18 cellular contexts compared by ENCODE assay signal in the genomic region with DNA sequence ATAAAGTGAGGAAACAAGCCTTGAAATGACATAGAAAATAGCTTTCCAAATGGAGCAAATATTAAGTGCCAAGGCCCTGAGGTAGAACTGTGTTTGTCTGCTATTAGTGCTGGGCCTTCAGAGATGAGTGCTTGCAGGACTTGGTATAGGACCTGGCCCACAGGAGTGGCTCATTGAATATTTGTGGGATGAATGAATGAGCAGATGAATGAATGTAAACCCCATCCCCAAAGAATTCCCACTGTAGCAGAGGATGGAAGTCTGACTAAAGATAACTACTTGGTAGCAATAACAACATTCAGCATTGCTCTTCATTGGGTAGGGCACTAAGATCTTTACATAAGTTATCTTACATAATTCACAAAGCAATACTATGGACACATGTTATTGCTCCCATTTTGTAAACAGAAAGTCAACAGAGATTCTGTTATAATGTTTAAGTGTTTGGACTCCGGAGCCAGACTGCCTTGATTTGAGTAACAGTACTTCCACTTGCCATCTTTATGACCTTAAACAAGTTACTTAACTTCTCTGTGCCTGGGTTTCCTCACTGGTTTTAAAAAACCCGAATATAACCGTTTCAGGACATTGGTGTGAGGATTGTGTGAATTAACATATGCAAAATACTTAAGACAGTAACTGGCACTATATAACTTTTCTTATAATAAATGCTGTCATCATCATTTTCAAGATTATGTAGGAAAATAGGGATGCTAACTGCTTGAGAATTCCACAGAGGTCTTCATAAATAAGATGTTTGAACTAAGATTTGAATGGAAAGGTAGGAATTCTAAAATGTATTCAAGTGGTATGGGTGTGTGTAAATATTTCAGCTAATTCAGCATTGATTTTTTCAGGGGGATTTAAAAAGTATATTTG.
"Had no signal": no experiment of that assay in that cellular context is flagged by ENCODE, and none has a peak within 500 bp of the region (broad histone marks: within the 10 kb centered on the region; RNA-seq: fewer than 3 reads in every experiment).

No MANE protein-coding gene starts in this region.

- H3K36me3 ChIP-seq: adrenal gland, sigmoid colon, spleen, upper lobe of right lung had no signal

- H3K27me3 ChIP-seq: adrenal gland, body of pancreas, sigmoid colon, spleen, upper lobe of right lung had no signal

- H3K4me1 ChIP-seq: body of pancreas, spleen, upper lobe of right lung had no signal

- FAIRE-seq: frontal cortex had no signal

- ATAC-seq: activated naive CD4-positive, alpha-beta T cell treated with anti-CD3 and anti-CD28 coated beads, Interleukin-2, amount 50 U/mL, for 72 hours; body of pancreas; effector memory CD8-positive, alpha-beta T cell; natural killer cell treated with Interleukin-12 subunit alpha and Interleukin-12 subunit beta and Interleukin-15 and Interleukin-18, amount 100 ng/mL, for 72 hours; upper lobe of right lung had no signal

- H3K4me3 ChIP-seq: adrenal gland, body of pancreas, sigmoid colon, spleen, upper lobe of right lung had no signal

- DNase-seq: activated CD4-positive, alpha-beta memory T cell treated with anti-CD3 and anti-CD28 coated beads for 36 hours; activated CD4-positive, alpha-beta T cell treated with anti-CD3 and anti-CD28 coated beads for 4 hours; activated gamma-delta T cell treated with Interleukin-2 at 50 U/mL for 16 hours; activated T-cell treated with anti-CD3 and anti-CD28 coated beads for 4 hours; adrenal gland; body of pancreas; effector memory CD8-positive, alpha-beta T cell; head of caudate nucleus; immature natural killer cell; mesendoderm; sigmoid colon; spleen; stimulated activated naive CD4-positive, alpha-beta T cell; T-helper 2 cell; upper lobe of right lung had no signal

- H3K9me3 ChIP-seq: body of pancreas, sigmoid colon, spleen, upper lobe of right lung had no signal

- H3K27ac ChIP-seq: body of pancreas, spleen, upper lobe of right lung had no signal
